Comparison of ENCODE assay signal across 1 cellular context in the genomic region with DNA sequence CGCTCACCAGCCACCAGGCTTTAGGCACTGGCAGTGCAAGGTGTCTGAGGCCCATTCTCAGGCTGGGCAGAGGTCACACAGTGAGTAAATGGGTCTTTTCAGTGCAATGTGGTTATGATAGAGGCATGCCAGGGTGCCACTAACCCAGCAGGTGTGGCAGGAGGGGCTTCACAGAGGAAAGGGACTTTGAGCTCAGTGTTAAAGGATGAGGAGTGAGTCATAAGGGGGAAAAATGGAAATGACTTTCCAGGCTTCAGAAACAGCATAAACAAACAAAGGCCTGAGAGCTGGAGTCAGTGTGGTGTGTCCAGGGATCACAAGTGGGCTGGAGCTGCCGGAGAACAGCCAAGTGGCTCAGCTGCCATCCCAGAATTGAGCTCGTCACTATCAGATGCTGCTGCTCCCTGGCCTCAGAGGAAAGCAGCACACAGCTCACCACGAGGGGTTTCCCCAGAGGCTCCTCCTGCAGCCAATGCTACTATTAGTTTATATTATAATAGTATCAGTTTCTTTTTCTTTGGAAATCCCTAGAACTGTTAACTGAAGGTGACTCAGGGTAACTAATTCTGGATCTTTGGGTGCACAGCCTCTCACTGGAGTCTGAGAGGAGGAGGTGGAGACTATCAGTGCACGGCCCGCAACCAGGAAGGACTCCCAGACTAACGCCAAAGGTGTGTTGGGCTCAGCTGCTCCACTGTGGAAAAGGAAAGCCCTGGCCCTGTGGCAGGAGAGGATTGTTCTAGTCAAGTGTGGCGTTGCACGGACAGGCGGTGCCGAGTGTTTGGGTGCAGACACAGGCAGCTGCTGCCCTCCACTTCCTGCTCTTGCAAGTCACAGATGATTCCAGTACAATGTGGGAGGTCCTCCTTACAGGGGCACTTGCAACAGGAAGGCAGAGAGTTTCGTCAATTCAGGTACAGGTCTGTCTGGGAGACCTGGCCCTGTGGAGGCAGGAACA.
A peak's percentile ranks its signal among the peaks of the same experiment; 100 is the strongest.
TF ChIP-seq lines count a peak whose summit lies in the region.

No MANE protein-coding gene starts in this region.

TF ChIP-seq in HepG2, 621 proteins besides CTCF, POLR2A, EP300 and RAD21 (continued from another document and continues in another):
- TF ChIP-seq, protein P1, sequence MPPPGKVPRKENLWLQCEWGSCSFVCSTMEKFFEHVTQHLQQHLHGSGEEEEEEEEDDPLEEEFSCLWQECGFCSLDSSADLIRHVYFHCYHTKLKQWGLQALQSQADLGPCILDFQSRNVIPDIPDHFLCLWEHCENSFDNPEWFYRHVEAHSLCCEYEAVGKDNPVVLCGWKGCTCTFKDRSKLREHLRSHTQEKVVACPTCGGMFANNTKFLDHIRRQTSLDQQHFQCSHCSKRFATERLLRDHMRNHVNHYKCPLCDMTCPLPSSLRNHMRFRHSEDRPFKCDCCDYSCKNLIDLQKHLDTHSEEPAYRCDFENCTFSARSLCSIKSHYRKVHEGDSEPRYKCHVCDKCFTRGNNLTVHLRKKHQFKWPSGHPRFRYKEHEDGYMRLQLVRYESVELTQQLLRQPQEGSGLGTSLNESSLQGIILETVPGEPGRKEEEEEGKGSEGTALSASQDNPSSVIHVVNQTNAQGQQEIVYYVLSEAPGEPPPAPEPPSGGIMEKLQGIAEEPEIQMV (CRISPR knock-in tag; IDR thresholded peaks at IDR 0.05; ENCODE audit: low read depth) = 0 out of 2 replicates have a peak, but pooled peaks have one; percentile 31
- TF ChIP-seq FOXK1 (CRISPR knock-in tag; IDR thresholded peaks at IDR 0.05; ENCODE audit: borderline replicate concordance, low read depth) (peak; percentile 70; the same call in 1 of the 2 replicates), ZNF562 (CRISPR knock-in tag; IDR thresholded peaks at IDR 0.05; ENCODE audit: borderline replicate concordance) (no peak), ZNF674 (CRISPR knock-in tag; IDR thresholded peaks at IDR 0.05; ENCODE audit: low read depth) (no peak), ZEB1 (IDR thresholded peaks at IDR 0.05; ENCODE audit: insufficient replicate concordance, low read depth) (no peak), STAG1 (CRISPR knock-in tag; IDR thresholded peaks at IDR 0.05) (peak; percentile 20), ZNF251 (CRISPR knock-in tag; IDR thresholded peaks at IDR 0.05) (no peak), FOXP1 (IDR thresholded peaks at IDR 0.05) (no peak), FOXP1 (CRISPR knock-in tag; IDR thresholded peaks at IDR 0.05) (peak; percentile 56; the same call in 1 of the 2 replicates), MTA1 (CRISPR knock-in tag; IDR thresholded peaks at IDR 0.05; ENCODE audit: borderline replicate concordance) (peak; percentile 62; the same call in 1 of the 2 replicates), GZF1 (CRISPR knock-in tag; IDR thresholded peaks at IDR 0.05) (no peak), MEIS1 (CRISPR knock-in tag; IDR thresholded peaks at IDR 0.05; ENCODE audit: borderline replicate concordance) (no peak), ZNF207 (IDR thresholded peaks at IDR 0.05; ENCODE audit: borderline replicate concordance) (no peak), TEAD3 (CRISPR knock-in tag; optimal IDR thresholded peaks at IDR 0.05; ENCODE audit: borderline replicate concordance) (peak; percentile 45), GABPA (IDR thresholded peaks at IDR 0.05; ENCODE audit: low read depth, low read length) (no peak), GABPA (CRISPR knock-in tag; IDR thresholded peaks at IDR 0.05; ENCODE audit: low read depth) (peak; percentile 23; the same call in 1 of the 2 replicates), RFXANK (CRISPR knock-in tag; IDR thresholded peaks at IDR 0.05) (no peak), NR1H2 (CRISPR knock-in tag; IDR thresholded peaks at IDR 0.05; ENCODE audit: borderline replicate concordance, low read depth) (no peak), NFYC (CRISPR knock-in tag; IDR thresholded peaks at IDR 0.05) (no peak), KMT2A (CRISPR knock-in tag; IDR thresholded peaks at IDR 0.05) (no peak), TBP (CRISPR knock-in tag; IDR thresholded peaks at IDR 0.05) (no peak), ETV5 (CRISPR knock-in tag; IDR thresholded peaks at IDR 0.05; ENCODE audit: borderline replicate concordance) (peak; percentile 60; the same call in 1 of the 2 replicates), JUND (CRISPR knock-in tag; IDR thresholded peaks at IDR 0.05) (peak; percentile 92)
- TF ChIP-seq, protein P2, sequence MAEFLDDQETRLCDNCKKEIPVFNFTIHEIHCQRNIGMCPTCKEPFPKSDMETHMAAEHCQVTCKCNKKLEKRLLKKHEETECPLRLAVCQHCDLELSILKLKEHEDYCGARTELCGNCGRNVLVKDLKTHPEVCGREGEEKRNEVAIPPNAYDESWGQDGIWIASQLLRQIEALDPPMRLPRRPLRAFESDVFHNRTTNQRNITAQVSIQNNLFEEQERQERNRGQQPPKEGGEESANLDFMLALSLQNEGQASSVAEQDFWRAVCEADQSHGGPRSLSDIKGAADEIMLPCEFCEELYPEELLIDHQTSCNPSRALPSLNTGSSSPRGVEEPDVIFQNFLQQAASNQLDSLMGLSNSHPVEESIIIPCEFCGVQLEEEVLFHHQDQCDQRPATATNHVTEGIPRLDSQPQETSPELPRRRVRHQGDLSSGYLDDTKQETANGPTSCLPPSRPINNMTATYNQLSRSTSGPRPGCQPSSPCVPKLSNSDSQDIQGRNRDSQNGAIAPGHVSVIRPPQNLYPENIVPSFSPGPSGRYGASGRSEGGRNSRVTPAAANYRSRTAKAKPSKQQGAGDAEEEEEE (CRISPR knock-in tag; IDR thresholded peaks at IDR 0.05; ENCODE audit: borderline replicate concordance) = no peak
- TF ChIP-seq, protein P3, sequence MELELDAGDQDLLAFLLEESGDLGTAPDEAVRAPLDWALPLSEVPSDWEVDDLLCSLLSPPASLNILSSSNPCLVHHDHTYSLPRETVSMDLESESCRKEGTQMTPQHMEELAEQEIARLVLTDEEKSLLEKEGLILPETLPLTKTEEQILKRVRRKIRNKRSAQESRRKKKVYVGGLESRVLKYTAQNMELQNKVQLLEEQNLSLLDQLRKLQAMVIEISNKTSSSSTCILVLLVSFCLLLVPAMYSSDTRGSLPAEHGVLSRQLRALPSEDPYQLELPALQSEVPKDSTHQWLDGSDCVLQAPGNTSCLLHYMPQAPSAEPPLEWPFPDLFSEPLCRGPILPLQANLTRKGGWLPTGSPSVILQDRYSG (CRISPR knock-in tag; IDR thresholded peaks at IDR 0.05) = no peak
- TF ChIP-seq, protein P4, sequence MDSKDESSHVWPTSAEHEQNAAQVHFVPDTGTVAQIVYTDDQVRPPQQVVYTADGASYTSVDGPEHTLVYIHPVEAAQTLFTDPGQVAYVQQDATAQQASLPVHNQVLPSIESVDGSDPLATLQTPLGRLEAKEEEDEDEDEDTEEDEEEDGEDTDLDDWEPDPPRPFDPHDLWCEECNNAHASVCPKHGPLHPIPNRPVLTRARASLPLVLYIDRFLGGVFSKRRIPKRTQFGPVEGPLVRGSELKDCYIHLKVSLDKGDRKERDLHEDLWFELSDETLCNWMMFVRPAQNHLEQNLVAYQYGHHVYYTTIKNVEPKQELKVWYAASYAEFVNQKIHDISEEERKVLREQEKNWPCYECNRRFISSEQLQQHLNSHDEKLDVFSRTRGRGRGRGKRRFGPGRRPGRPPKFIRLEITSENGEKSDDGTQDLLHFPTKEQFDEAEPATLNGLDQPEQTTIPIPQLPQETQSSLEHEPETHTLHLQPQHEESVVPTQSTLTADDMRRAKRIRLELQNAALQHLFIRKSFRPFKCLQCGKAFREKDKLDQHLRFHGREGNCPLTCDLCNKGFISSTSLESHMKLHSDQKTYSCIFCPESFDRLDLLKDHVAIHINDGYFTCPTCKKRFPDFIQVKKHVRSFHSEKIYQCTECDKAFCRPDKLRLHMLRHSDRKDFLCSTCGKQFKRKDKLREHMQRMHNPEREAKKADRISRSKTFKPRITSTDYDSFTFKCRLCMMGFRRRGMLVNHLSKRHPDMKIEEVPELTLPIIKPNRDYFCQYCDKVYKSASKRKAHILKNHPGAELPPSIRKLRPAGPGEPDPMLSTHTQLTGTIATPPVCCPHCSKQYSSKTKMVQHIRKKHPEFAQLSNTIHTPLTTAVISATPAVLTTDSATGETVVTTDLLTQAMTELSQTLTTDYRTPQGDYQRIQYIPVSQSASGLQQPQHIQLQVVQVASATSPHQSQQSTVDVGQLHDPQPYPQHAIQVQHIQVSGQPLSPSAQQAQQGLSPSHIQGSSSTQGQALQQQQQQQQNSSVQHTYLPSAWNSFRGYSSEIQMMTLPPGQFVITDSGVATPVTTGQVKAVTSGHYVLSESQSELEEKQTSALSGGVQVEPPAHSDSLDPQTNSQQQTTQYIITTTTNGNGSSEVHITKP (CRISPR knock-in tag; IDR thresholded peaks at IDR 0.05; ENCODE audit: low read depth) = no peak
- TF ChIP-seq, protein P5, sequence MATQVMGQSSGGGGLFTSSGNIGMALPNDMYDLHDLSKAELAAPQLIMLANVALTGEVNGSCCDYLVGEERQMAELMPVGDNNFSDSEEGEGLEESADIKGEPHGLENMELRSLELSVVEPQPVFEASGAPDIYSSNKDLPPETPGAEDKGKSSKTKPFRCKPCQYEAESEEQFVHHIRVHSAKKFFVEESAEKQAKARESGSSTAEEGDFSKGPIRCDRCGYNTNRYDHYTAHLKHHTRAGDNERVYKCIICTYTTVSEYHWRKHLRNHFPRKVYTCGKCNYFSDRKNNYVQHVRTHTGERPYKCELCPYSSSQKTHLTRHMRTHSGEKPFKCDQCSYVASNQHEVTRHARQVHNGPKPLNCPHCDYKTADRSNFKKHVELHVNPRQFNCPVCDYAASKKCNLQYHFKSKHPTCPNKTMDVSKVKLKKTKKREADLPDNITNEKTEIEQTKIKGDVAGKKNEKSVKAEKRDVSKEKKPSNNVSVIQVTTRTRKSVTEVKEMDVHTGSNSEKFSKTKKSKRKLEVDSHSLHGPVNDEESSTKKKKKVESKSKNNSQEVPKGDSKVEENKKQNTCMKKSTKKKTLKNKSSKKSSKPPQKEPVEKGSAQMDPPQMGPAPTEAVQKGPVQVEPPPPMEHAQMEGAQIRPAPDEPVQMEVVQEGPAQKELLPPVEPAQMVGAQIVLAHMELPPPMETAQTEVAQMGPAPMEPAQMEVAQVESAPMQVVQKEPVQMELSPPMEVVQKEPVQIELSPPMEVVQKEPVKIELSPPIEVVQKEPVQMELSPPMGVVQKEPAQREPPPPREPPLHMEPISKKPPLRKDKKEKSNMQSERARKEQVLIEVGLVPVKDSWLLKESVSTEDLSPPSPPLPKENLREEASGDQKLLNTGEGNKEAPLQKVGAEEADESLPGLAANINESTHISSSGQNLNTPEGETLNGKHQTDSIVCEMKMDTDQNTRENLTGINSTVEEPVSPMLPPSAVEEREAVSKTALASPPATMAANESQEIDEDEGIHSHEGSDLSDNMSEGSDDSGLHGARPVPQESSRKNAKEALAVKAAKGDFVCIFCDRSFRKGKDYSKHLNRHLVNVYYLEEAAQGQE (IDR thresholded peaks at IDR 0.05; ENCODE audit: borderline replicate concordance in 1 of 2, low read depth in 1 of 2, low read length in 2 of 2) = no peak
- TF ChIP-seq, protein P6, sequence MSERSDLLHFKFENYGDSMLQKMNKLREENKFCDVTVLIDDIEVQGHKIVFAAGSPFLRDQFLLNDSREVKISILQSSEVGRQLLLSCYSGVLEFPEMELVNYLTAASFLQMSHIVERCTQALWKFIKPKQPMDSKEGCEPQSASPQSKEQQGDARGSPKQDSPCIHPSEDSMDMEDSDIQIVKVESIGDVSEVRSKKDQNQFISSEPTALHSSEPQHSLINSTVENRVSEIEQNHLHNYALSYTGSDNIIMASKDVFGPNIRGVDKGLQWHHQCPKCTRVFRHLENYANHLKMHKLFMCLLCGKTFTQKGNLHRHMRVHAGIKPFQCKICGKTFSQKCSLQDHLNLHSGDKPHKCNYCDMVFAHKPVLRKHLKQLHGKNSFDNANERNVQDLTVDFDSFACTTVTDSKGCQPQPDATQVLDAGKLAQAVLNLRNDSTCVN (CRISPR knock-in tag; IDR thresholded peaks at IDR 0.05; ENCODE audit: borderline replicate concordance) = 0 out of 2 replicates have a peak, but pooled peaks have one; percentile 12
- TF ChIP-seq, protein P7, sequence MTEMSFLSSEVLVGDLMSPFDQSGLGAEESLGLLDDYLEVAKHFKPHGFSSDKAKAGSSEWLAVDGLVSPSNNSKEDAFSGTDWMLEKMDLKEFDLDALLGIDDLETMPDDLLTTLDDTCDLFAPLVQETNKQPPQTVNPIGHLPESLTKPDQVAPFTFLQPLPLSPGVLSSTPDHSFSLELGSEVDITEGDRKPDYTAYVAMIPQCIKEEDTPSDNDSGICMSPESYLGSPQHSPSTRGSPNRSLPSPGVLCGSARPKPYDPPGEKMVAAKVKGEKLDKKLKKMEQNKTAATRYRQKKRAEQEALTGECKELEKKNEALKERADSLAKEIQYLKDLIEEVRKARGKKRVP (CRISPR knock-in tag; IDR thresholded peaks at IDR 0.05) = no peak
- TF ChIP-seq, protein P8, sequence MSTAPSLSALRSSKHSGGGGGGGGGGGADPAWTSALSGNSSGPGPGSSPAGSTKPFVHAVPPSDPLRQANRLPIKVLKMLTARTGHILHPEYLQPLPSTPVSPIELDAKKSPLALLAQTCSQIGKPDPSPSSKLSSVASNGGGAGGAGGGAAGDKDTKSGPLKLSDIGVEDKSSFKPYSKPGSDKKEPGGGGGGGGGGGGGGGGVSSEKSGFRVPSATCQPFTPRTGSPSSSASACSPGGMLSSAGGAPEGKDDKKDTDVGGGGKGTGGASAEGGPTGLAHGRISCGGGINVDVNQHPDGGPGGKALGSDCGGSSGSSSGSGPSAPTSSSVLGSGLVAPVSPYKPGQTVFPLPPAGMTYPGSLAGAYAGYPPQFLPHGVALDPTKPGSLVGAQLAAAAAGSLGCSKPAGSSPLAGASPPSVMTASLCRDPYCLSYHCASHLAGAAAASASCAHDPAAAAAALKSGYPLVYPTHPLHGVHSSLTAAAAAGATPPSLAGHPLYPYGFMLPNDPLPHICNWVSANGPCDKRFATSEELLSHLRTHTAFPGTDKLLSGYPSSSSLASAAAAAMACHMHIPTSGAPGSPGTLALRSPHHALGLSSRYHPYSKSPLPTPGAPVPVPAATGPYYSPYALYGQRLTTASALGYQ (CRISPR knock-in tag; IDR thresholded peaks at IDR 0.05) = 0 out of 2 replicates have a peak, but pooled peaks have one; percentile 20
- TF ChIP-seq, protein P9, sequence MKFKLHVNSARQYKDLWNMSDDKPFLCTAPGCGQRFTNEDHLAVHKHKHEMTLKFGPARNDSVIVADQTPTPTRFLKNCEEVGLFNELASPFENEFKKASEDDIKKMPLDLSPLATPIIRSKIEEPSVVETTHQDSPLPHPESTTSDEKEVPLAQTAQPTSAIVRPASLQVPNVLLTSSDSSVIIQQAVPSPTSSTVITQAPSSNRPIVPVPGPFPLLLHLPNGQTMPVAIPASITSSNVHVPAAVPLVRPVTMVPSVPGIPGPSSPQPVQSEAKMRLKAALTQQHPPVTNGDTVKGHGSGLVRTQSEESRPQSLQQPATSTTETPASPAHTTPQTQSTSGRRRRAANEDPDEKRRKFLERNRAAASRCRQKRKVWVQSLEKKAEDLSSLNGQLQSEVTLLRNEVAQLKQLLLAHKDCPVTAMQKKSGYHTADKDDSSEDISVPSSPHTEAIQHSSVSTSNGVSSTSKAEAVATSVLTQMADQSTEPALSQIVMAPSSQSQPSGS (CRISPR knock-in tag; IDR thresholded peaks at IDR 0.05) = no peak
- TF ChIP-seq, protein P10, sequence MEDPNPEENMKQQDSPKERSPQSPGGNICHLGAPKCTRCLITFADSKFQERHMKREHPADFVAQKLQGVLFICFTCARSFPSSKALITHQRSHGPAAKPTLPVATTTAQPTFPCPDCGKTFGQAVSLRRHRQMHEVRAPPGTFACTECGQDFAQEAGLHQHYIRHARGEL (CRISPR knock-in tag; IDR thresholded peaks at IDR 0.05) = no peak
